Comparison of ENCODE assay signal across 11 cellular contexts in genomic region chr17:78719630-78720298, GRCh38.
DNase-seq lines count a peak whose midpoint lies in the region; ATAC-seq and TF ChIP-seq lines count a peak whose summit lies in the region.
"Had no signal": no experiment of that assay in that cellular context is flagged by ENCODE, and none has a peak within 500 bp of the region (broad histone marks: within the 10 kb centered on the region; RNA-seq: fewer than 3 reads in every experiment).

No MANE protein-coding gene starts in this region.

- H3K9ac ChIP-seq in SU-DHL-6 (ENCODE audit: low read length), result peak overlapping the region; percentile 64

- peak overlapping the region; percentile 55 for H3K4me3 Mint-ChIP-seq in central memory CD8-positive, alpha-beta T cell

- TF ChIP-seq CTCF in SU-DHL-6 (IDR thresholded peaks at IDR 0.05; ENCODE audit: insufficient read depth, low read length, poor library complexity, severe bottlenecking) (no peak), ovary (IDR thresholded peaks at IDR 0.05) (no peak)

- H3K27me3 ChIP-seq in SU-DHL-6 (ENCODE audit: low read length) (no peaks in the 10 kb centered on the region), ovary (no peaks in the 10 kb centered on the region)
- no peaks in the 10 kb centered on the region for H3K27me3 ChIP-seq in effector memory CD4-positive, alpha-beta T cell (replicated peaks; ENCODE audit: control insufficient read depth, insufficient read depth, low read length, poor library complexity, severe bottlenecking)

- H3K4me1 ChIP-seq in effector memory CD4-positive, alpha-beta T cell (ENCODE audit: control insufficient read depth, insufficient read depth, low read length, poor library complexity, severe bottlenecking), result peaks cover 97% of the 10 kb centered on the region
- H3K4me1 ChIP-seq in ovary (ENCODE audit: insufficient read depth), result peaks cover 28% of the 10 kb centered on the region

- peaks cover 92% of the 10 kb centered on the region for H3K4me1 Mint-ChIP-seq in central memory CD8-positive, alpha-beta T cell

- no peak for TF ChIP-seq EP300 in ovary (IDR thresholded peaks at IDR 0.05)

- peak overlapping the region; percentile 96 for H3K27ac ChIP-seq in SU-DHL-6 (ENCODE audit: low read depth, low read length)
- peak overlapping the region; percentile 72 for H3K27ac ChIP-seq in temporal lobe (ENCODE audit: low read depth, low read length)
- no peak overlapping the region for H3K27ac ChIP-seq in effector memory CD4-positive, alpha-beta T cell (ENCODE audit: insufficient read depth, low read length, poor library complexity, severe bottlenecking)
- H3K27ac ChIP-seq in ovary, result no peak overlapping the region

- no peaks in the 10 kb centered on the region for H4K20me1 ChIP-seq in SU-DHL-6 (ENCODE audit: low read depth, low read length)

- peak overlapping the region; percentile 73 for H3K27ac Mint-ChIP-seq in central memory CD8-positive, alpha-beta T cell (ENCODE audit: low read depth)
- H3K27ac Mint-ChIP-seq: progenitor cell of endocrine pancreas had no signal

- H3F3A ChIP-seq in SU-DHL-6 (ENCODE audit: insufficient read depth), result peaks cover 95% of the 10 kb centered on the region

- peaks cover 100% of the 10 kb centered on the region for H3K79me2 ChIP-seq in SU-DHL-6 (ENCODE audit: insufficient read depth, low read length)

- H3K9me3 Mint-ChIP-seq in central memory CD8-positive, alpha-beta T cell, result no peaks in the 10 kb centered on the region

- DNase-seq in stimulated activated CD4-positive, alpha-beta T cell treated with anti-CD3 and anti-CD28 coated beads, Interleukin-15, amount 100 ng/mL, for 24 hours, result peak; percentile 46
- DNase-seq in stimulated activated CD4-positive, alpha-beta T cell treated with anti-CD3 and anti-CD28 coated beads, Interleukin-4, amount 100 ng/mL, for 4 hours, result no peak
- DNase-seq in central memory CD8-positive, alpha-beta T cell (ENCODE audit: low spot score in 2 of 2), result no peak
- DNase-seq in effector memory CD4-positive, alpha-beta T cell, result no peak
- DNase-seq in posterior vena cava (ENCODE audit: low spot score) (no peak), ovary (no peak)
- DNase-seq: mesenchymal stem cell, NCI-H345 had no signal

- no peaks in the 10 kb centered on the region for H3K9me2 ChIP-seq in SU-DHL-6 (replicated peaks; ENCODE audit: insufficient read depth, low read length)

- ATAC-seq in central memory CD8-positive, alpha-beta T cell (replicated peaks; ENCODE audit: extremely low read depth, poor library complexity, severe bottlenecking), result no peak

- H3K27me3 Mint-ChIP-seq in central memory CD8-positive, alpha-beta T cell, result no peaks in the 10 kb centered on the region
- H3K27me3 Mint-ChIP-seq: progenitor cell of endocrine pancreas had no signal

- H3K4me3 ChIP-seq in SU-DHL-6 (ENCODE audit: insufficient read depth, low read length, poor library complexity, severe bottlenecking), result no peak overlapping the region
- H3K4me3 ChIP-seq in effector memory CD4-positive, alpha-beta T cell (ENCODE audit: insufficient read depth, low read depth, low read length, poor library complexity, severe bottlenecking), result no peak overlapping the region
- H3K4me3 ChIP-seq in ovary, result no peak overlapping the region

- H2AFZ ChIP-seq in SU-DHL-6 (ENCODE audit: low read depth, low read length, severe bottlenecking), result no peak overlapping the region

- no peaks in the 10 kb centered on the region for H3K9me3 ChIP-seq in SU-DHL-6 (ENCODE audit: insufficient read depth, low read length)
- H3K9me3 ChIP-seq in effector memory CD4-positive, alpha-beta T cell (ENCODE audit: control insufficient read depth, low read length), result no peaks in the 10 kb centered on the region
- no peaks in the 10 kb centered on the region for H3K9me3 ChIP-seq in ovary

- TF ChIP-seq POLR2A in ovary (IDR thresholded peaks at IDR 0.05), result no peak

- peaks cover 35% of the 10 kb centered on the region for H3K36me3 Mint-ChIP-seq in central memory CD8-positive, alpha-beta T cell (ENCODE audit: insufficient read depth)

- 84 to 88% (median 84%) methylated on average over 4 of the region's 4 CpGs for WGBS in ovary, 3 donors

- H3K4me2 ChIP-seq in SU-DHL-6 (ENCODE audit: low read depth, low read length, poor library complexity, severe bottlenecking), result peak overlapping the region; percentile 88

- H3K36me3 ChIP-seq in SU-DHL-6 (ENCODE audit: low read length), result no peaks in the 10 kb centered on the region
- H3K36me3 ChIP-seq in effector memory CD4-positive, alpha-beta T cell (ENCODE audit: control insufficient read depth, insufficient read depth, low read length), result no peaks in the 10 kb centered on the region
- H3K36me3 ChIP-seq in ovary, result no peaks in the 10 kb centered on the region

- intact Hi-C loops in posterior vena cava (cut with DNase I) (no loop called here), ovary (cut with DNase I) (no loop called here)

Comparison
In these comparisons a context has a peak if more than half of its experiments do, and no peak if none do; other contexts are left out.
1. H3K27ac ChIP-seq: peak in SU-DHL-6 (single experiment) and temporal lobe (single experiment); none in effector memory CD4-positive, alpha-beta T cell (single experiment) and ovary (0 of 2).